1 cellular context compared by ENCODE assay signal in genomic region chr1:153990468-153991150, GRCh38.
A peak's percentile ranks its signal among the peaks of the same experiment; 100 is the strongest.
TF ChIP-seq lines count a peak whose summit lies in the region.

RPS27 (plus strand) TSS chr1:153990762; CDS start chr1:153990797, 35 bp downstream.

TF ChIP-seq in K562, 482 proteins besides CTCF, POLR2A, EP300 and RAD21 (continued from another document and continues in another):
- TF ChIP-seq MGA (IDR thresholded peaks at IDR 0.05), result no peak; the same call in 1 of the 2 replicates
- no peak for TF ChIP-seq ZNF318 (IDR thresholded peaks at IDR 0.05; ENCODE audit: borderline replicate concordance in 1 of 2, low read depth in 1 of 2)
- TF ChIP-seq ZZZ3 (IDR thresholded peaks at IDR 0.05), result no peak
- peak; percentile 51 for TF ChIP-seq BRD9 (IDR thresholded peaks at IDR 0.05; ENCODE audit: low read depth, partially characterized antibody)
- TF ChIP-seq C11orf30 (IDR thresholded peaks at IDR 0.05; ENCODE audit: low read depth), result no peak; the same call in 1 of the 2 replicates
- TF ChIP-seq ZFP91 (CRISPR knock-in tag; IDR thresholded peaks at IDR 0.05), result no peak
- TF ChIP-seq GATAD2B (IDR thresholded peaks at IDR 0.05; ENCODE audit: borderline replicate concordance), result peak; percentile 76; the same call in 1 of the 2 replicates
- TF ChIP-seq ILF3 (IDR thresholded peaks at IDR 0.05; ENCODE audit: borderline replicate concordance), result peak; percentile 87; the same call in 1 of the 2 replicates
- no peak for TF ChIP-seq USF2 (CRISPR knock-in tag; IDR thresholded peaks at IDR 0.05)
- peak; percentile 67 for TF ChIP-seq NCOR1 (IDR thresholded peaks at IDR 0.05)
- no peak for TF ChIP-seq RBM14 (IDR thresholded peaks at IDR 0.05; ENCODE audit: borderline replicate concordance, insufficient read depth, low read depth, low read length)
- TF ChIP-seq ZNF311 (CRISPR knock-in tag; IDR thresholded peaks at IDR 0.05), result no peak
- peak; percentile 87 to 90 for TF ChIP-seq MLLT1 (IDR thresholded peaks at IDR 0.05)
- TF ChIP-seq PPARD (CRISPR knock-in tag; IDR thresholded peaks at IDR 0.05), result no peak
- no peak for TF ChIP-seq GTF3C2 (IDR thresholded peaks at IDR 0.05; ENCODE audit: borderline replicate concordance, extremely low read depth, insufficient read length)
- TF ChIP-seq PTRF (tag; IDR thresholded peaks at IDR 0.05), result no peak
- TF ChIP-seq ZSCAN32 (CRISPR knock-in tag; IDR thresholded peaks at IDR 0.05), result no peak
- TF ChIP-seq RBM22 (IDR thresholded peaks at IDR 0.05; ENCODE audit: low read depth, low read length, poor library complexity, severe bottlenecking), result no peak
- TF ChIP-seq HMGN3 (IDR thresholded peaks at IDR 0.05; ENCODE audit: borderline replicate concordance, extremely low read depth, insufficient read length, low read depth, low read length), result no peak
- peak; percentile 95 for TF ChIP-seq GTF2B (IDR thresholded peaks at IDR 0.05; ENCODE audit: extremely low read depth, insufficient read length)
- TF ChIP-seq TEAD2 (tag; IDR thresholded peaks at IDR 0.05), result no peak
- TF ChIP-seq ZNF274 (IDR thresholded peaks at IDR 0.05; ENCODE audit: borderline replicate concordance, low read depth, low read length), result no peak
- TF ChIP-seq ZFP1 (CRISPR knock-in tag; IDR thresholded peaks at IDR 0.05), result no peak
- TF ChIP-seq ZKSCAN3 (CRISPR knock-in tag; IDR thresholded peaks at IDR 0.05), result no peak
